16 cellular contexts compared by ENCODE assay signal in genomic region chr6:4947716-4948115, GRCh38. TPM values are rescaled to one million over a fixed set of nuclear protein-coding genes. Genes with fewer than 3 reads are reported as not detected.
DNase-seq lines count a peak whose midpoint lies in the region; ATAC-seq and TF ChIP-seq lines count a peak whose summit lies in the region.
"Had no signal": no experiment of that assay in that cellular context is flagged by ENCODE, and none has a peak within 500 bp of the region (broad histone marks: within the 10 kb centered on the region; RNA-seq: fewer than 3 reads in every experiment).

No MANE protein-coding gene starts in this region.

- H4K91ac ChIP-seq in H9 (ENCODE audit: insufficient read length, low read depth, low read length), result no peak overlapping the region
- no peak overlapping the region for H4K91ac ChIP-seq in neuronal stem cell (ENCODE audit: low read depth, low read length, poor library complexity)

- H3K23me2 ChIP-seq in H9 (ENCODE audit: insufficient read length, low read depth, low read length, poor library complexity, severe bottlenecking), result no peaks in the 10 kb centered on the region

- peaks cover 50 to 77% (median 70%) of the 10 kb centered on the region in 3 experiments for H3K36me3 Mint-ChIP-seq in H9 (ENCODE audit: insufficient read depth in 1 of 3, low read depth in 3 of 3)
- peaks cover 52% of the 10 kb centered on the region for H3K36me3 Mint-ChIP-seq in WTC11

- H2BK12ac ChIP-seq in H9 (ENCODE audit: insufficient read length, low read depth, low read length) (no peak overlapping the region), neuronal stem cell (ENCODE audit: low read length) (no peak overlapping the region)

- no peak overlapping the region for H3K4me2 ChIP-seq in H9 (ENCODE audit: insufficient read depth, insufficient read length, low read length)
- H3K4me2 ChIP-seq in neuronal stem cell (ENCODE audit: insufficient read depth, low read length, poor library complexity, severe bottlenecking), result no peak overlapping the region
- H3K4me2 ChIP-seq: BLaER1 treated with 17β-estradiol and CSF1 and Interleukin-3, amounts not matched to agents 10 nM and 100 nM had no signal

- DNase-seq in H9, result no peak
- no peak for DNase-seq in WTC11 (ENCODE audit: low spot score)
- DNase-seq in mesenteric fat pad (ENCODE audit: low spot score), result peak; percentile 67
- no peak for DNase-seq in neuronal stem cell (ENCODE audit: low spot score)
- no peak for DNase-seq in NCI-H748 (lab: John Stamatoyannopoulos, UW; ENCODE audit: unreplicated experiment)
- DNase-seq in foreskin fibroblast, result no peak
- DNase-seq in NOMO-1 treated with DMSO at 0.1 percent for 48 hours (lab: John Stamatoyannopoulos, UW; ENCODE audit: unreplicated experiment), result no peak
- DNase-seq: Calu3; CD8-positive, alpha-beta T cell; DMS79 treated with DMSO at 0.1 percent for 48 hours; GF-D8; H7 had no signal

- H3K56ac ChIP-seq in H9 (ENCODE audit: insufficient read length, low read depth, low read length), result no peak overlapping the region

- H2AK5ac ChIP-seq in H9 (ENCODE audit: insufficient read length, low read length) (no peak overlapping the region), neuronal stem cell (ENCODE audit: low read depth, low read length) (no peak overlapping the region)

- no peaks in the 10 kb centered on the region; the same call in 1 of the 2 replicates for H3K79me2 ChIP-seq in H9 (ENCODE audit: insufficient read depth, low read length)

- H3K27ac ChIP-seq in H9 (ENCODE audit: insufficient read length, low read depth, low read length), result no peak overlapping the region
- no peak overlapping the region for H3K27ac ChIP-seq in neuronal stem cell (replicated peaks; ENCODE audit: low read length)
- H3K27ac ChIP-seq: BLaER1 treated with 17β-estradiol and CSF1 and Interleukin-3, amounts not matched to agents 10 nM and 100 nM; HL-60 had no signal

- H3K4me3 Mint-ChIP-seq in H9 (no peak overlapping the region), WTC11 (no peak overlapping the region)
- H3K4me3 Mint-ChIP-seq: B cell; CD8-positive, alpha-beta T cell; GM23338 had no signal

- H3K4me1 ChIP-seq in H9 (ENCODE audit: insufficient read depth, low read length), result peaks cover 4% of the 10 kb centered on the region; the same call in 1 of the 2 replicates
- H3K4me1 ChIP-seq in neuronal stem cell (ENCODE audit: control insufficient read depth in 2 of 2, insufficient read depth in 1 of 2, low read depth in 1 of 2, low read length in 2 of 2), result peaks cover 0 to 8% of the 10 kb centered on the region in 2 donors

- TF ChIP-seq CTCF in H9 (conservative IDR thresholded peaks at IDR 0.05) (no peak), WTC11 (IDR thresholded peaks at IDR 0.05) (no peak), foreskin fibroblast (IDR thresholded peaks at IDR 0.05; ENCODE audit: low read depth, low read length) (no peak)

- no peak for ATAC-seq in WTC11
- ATAC-seq: CD8-positive, alpha-beta T cell had no signal

- H3K4ac ChIP-seq in H9 (ENCODE audit: low read depth, low read length), result no peak overlapping the region
- no peak overlapping the region for H3K4ac ChIP-seq in neuronal stem cell (ENCODE audit: low read length)

- no peak overlapping the region for H3K23ac ChIP-seq in H9 (ENCODE audit: insufficient read length, low read depth, low read length)
- H3K23ac ChIP-seq in neuronal stem cell (ENCODE audit: low read depth, low read length, poor library complexity), result no peak overlapping the region

- no peak overlapping the region for H2BK15ac ChIP-seq in H9 (ENCODE audit: low read depth, low read length)
- H2BK15ac ChIP-seq in neuronal stem cell (ENCODE audit: low read length), result no peak overlapping the region

- POLR2A ChIA-PET in WTC11 (lab: Charles Lee), result no interaction called here

- CTCF ChIA-PET in WTC11 (lab: Charles Lee), result no interaction called here

- H3K18ac ChIP-seq in H9 (ENCODE audit: insufficient read length, low read depth, low read length) (no peak overlapping the region), neuronal stem cell (ENCODE audit: low read length) (peak overlapping the region; percentile 32)

- no peak overlapping the region; the same call in 1 of the 2 replicates for H3K14ac ChIP-seq in H9 (ENCODE audit: insufficient read depth, low read length)
- H3K14ac ChIP-seq in neuronal stem cell (ENCODE audit: low read length), result no peak overlapping the region

- H3K4me1 Mint-ChIP-seq in H9 (peaks cover 50 to 54% of the 10 kb centered on the region in 2 experiments), WTC11 (peaks cover 52% of the 10 kb centered on the region)

- H3K27me3 Mint-ChIP-seq in H9 (ENCODE audit: low read depth) (no peaks in the 10 kb centered on the region; the same call in 1 of the 2 replicates), WTC11 (ENCODE audit: low read depth) (no peaks in the 10 kb centered on the region)
- H3K27me3 Mint-ChIP-seq: B cell had no signal

- H3K9ac ChIP-seq in H9 (ENCODE audit: extremely low read depth, insufficient read length, low read length), result no peak overlapping the region
- H3K9ac ChIP-seq in neuronal stem cell (ENCODE audit: low read depth, low read length, poor library complexity), result no peak overlapping the region
- H3K9ac ChIP-seq: BLaER1 treated with 17β-estradiol and CSF1 and Interleukin-3, amounts not matched to agents 10 nM and 100 nM had no signal

- no peaks in the 10 kb centered on the region for H3K9me3 ChIP-seq in H9 (ENCODE audit: control insufficient read depth, low read depth, low read length)
- H3K9me3 ChIP-seq in neuronal stem cell (replicated peaks in 1 of 2; ENCODE audit: control insufficient read depth in 2 of 2, insufficient read depth in 1 of 2, low read depth in 1 of 2, low read length in 2 of 2), result peaks cover 0 to 5% of the 10 kb centered on the region in 2 donors
- H3K9me3 ChIP-seq: BLaER1 treated with 17β-estradiol and CSF1 and Interleukin-3, amounts not matched to agents 10 nM and 100 nM had no signal

- no peak overlapping the region for H2BK120ac ChIP-seq in H9 (ENCODE audit: low read depth, low read length, poor library complexity, severe bottlenecking)
- H2BK120ac ChIP-seq in neuronal stem cell (ENCODE audit: low read depth, low read length), result no peak overlapping the region

- H4K5ac ChIP-seq in H9 (ENCODE audit: insufficient read length, low read depth, low read length), result no peak overlapping the region

- H3K9me3 Mint-ChIP-seq in H9 (no peaks in the 10 kb centered on the region), WTC11 (no peaks in the 10 kb centered on the region)
- H3K9me3 Mint-ChIP-seq: CD8-positive, alpha-beta T cell; GM23338 had no signal

- H3K4me3 ChIP-seq in neuronal stem cell (ENCODE audit: low read length in 2 of 2) (no peak overlapping the region), foreskin fibroblast (ENCODE audit: low read depth in 1 of 2, low read length in 2 of 2) (no peak overlapping the region)
- H3K4me3 ChIP-seq: BLaER1 treated with 17β-estradiol and CSF1 and Interleukin-3, amounts not matched to agents 10 nM and 100 nM; GM23338 had no signal

- H4K8ac ChIP-seq in H9 (replicated peaks; ENCODE audit: insufficient read length, low read depth, low read length), result no peak overlapping the region
- H4K8ac ChIP-seq in neuronal stem cell (ENCODE audit: low read depth, low read length), result no peak overlapping the region

- peaks cover 20 to 61% of the 10 kb centered on the region in 2 donors for H3K36me3 ChIP-seq in neuronal stem cell (replicated peaks in 1 of 2; ENCODE audit: control insufficient read depth in 2 of 2, insufficient read depth in 2 of 2, low read length in 2 of 2)

- H3K27me3 ChIP-seq in H9 (ENCODE audit: insufficient read depth, low read length), result no peaks in the 10 kb centered on the region
- no peaks in the 10 kb centered on the region for H3K27me3 ChIP-seq in neuronal stem cell (ENCODE audit: control insufficient read depth in 3 of 3, insufficient read depth in 3 of 3, low read depth in 1 of 3, low read length in 3 of 3)
- H3K27me3 ChIP-seq: BLaER1 treated with 17β-estradiol and CSF1 and Interleukin-3, amounts not matched to agents 10 nM and 100 nM had no signal

- H2AFZ ChIP-seq in H9 (ENCODE audit: low read length) (no peak overlapping the region), neuronal stem cell (ENCODE audit: low read length) (no peak overlapping the region)
- H2AFZ ChIP-seq: GM23338 had no signal

- peaks cover 2% of the 10 kb centered on the region for H3K79me1 ChIP-seq in H9 (ENCODE audit: insufficient read depth, low read depth, low read length, poor library complexity, severe bottlenecking)
- no peaks in the 10 kb centered on the region for H3K79me1 ChIP-seq in neuronal stem cell (ENCODE audit: low read depth, low read length)

- H4K20me1 ChIP-seq in H9 (ENCODE audit: control insufficient read depth, insufficient read depth, insufficient read length), result peaks cover 2% of the 10 kb centered on the region

- H3T11ph ChIP-seq in H9 (ENCODE audit: low read length), result no peak overlapping the region

- no peak overlapping the region for H2BK5ac ChIP-seq in H9 (ENCODE audit: insufficient read length, low read length)
- H2BK5ac ChIP-seq in neuronal stem cell (ENCODE audit: low read length), result no peak overlapping the region

- no CpG with 5 or more reads among the region's 13 CpGs for WGBS in H9 (ENCODE audit: extremely low coverage, insufficient read length, low lambda C conversion rate)
- no CpG with 5 or more reads among the region's 13 CpGs for WGBS in neuronal stem cell (ENCODE audit: extremely low coverage in 2 of 2, insufficient read length in 2 of 2, insufficient replicate concordance in 1 of 2), 2 donors

- no peak overlapping the region for H2BK20ac ChIP-seq in H9 (ENCODE audit: low read depth, low read length, poor library complexity, severe bottlenecking)

- peak overlapping the region in 2 of 3 experiments; percentile 57 to 74; a peak in 1 of 7 replicates for H3K27ac Mint-ChIP-seq in H9
- H3K27ac Mint-ChIP-seq in WTC11, result peak overlapping the region; percentile 83
- H3K27ac Mint-ChIP-seq: B cell; CD8-positive, alpha-beta T cell had no signal

RNA-seq across cellular contexts. Expression of gene RPP40, which starts 56.1 kb away (rescaled TPM):
- total RNA-seq in H9 (2021) (15.6 and 17.8 TPM in 2 replicates), WTC11 (2021) (10.1 to 12.2 TPM (median 10.9 TPM) in 3 replicates), mesenteric fat pad (8.4 TPM)
- 8.5 TPM for polyA plus RNA-seq in neuronal stem cell (2013, experiment 1 of 2)
- 9.8 TPM for polyA plus RNA-seq in neuronal stem cell (2013, experiment 2 of 2)
